Comparison of ENCODE assay signal across 24 cellular contexts in the genomic region with DNA sequence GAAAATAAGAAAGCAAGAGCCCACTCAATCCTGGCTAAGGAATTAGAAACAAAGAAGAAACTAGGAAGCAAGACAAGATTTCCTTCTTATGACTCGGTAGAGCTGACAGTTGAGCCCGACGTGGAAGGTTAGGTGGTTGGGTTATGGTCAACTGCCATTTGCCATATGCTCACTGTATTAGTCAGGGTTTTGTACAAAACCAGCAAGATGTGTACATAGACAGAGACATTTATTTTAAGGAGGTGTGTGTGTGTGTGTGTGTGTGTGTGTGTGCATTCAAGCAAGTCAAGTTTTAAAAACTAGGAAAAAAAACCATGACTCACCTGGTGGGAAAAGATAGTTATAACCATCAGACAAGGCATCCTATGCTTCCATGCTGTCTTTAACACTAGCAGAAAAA.
"Had no signal": no experiment of that assay in that cellular context is flagged by ENCODE, and none has a peak within 500 bp of the region (broad histone marks: within the 10 kb centered on the region; RNA-seq: fewer than 3 reads in every experiment).

No MANE protein-coding gene starts in this region.

- ATAC-seq: Panc1, PC-3, Right ventricle myocardium inferior, SK-N-SH treated with all-trans-retinoic acid at 6 μM for 48 hours had no signal

- H3K4me3 ChIP-seq: SJCRH30 had no signal

- H3K36me3 ChIP-seq: SJCRH30 had no signal

- DNase-seq: KBM-7; NCI-H1092; NCI-H1105 treated with DMSO at 0.1 percent for 48 hours; NCI-H1417 treated with DMSO at 0.1 percent for 48 hours; NCI-H146; NCI-H1694 treated with DMSO at 0.1 percent for 48 hours; NCI-H1930; NCI-H2081; NCI-H2107; NCI-H226; NCI-H446; NCI-H510A; NCI-H524 treated with DMSO at 0.1 percent for 48 hours; NCI-H69; NCI-H774; NK-92 treated with Interleukin-12 subunit alpha and Interleukin-12 subunit beta, amount 100 ng/mL, for 24 hours; PC-3; SHP77 treated with DMSO at 0.1 percent for 48 hours; SJCRH30 had no signal

- H3K27ac ChIP-seq: HL-60, SJCRH30 had no signal

- FAIRE-seq: HTR-8/SVneo had no signal

- H3K27me3 ChIP-seq: SJCRH30 had no signal

- H3K9me3 ChIP-seq: SJCRH30 had no signal

- H3K4me1 ChIP-seq: SJCRH30 had no signal
